In the genomic region with DNA sequence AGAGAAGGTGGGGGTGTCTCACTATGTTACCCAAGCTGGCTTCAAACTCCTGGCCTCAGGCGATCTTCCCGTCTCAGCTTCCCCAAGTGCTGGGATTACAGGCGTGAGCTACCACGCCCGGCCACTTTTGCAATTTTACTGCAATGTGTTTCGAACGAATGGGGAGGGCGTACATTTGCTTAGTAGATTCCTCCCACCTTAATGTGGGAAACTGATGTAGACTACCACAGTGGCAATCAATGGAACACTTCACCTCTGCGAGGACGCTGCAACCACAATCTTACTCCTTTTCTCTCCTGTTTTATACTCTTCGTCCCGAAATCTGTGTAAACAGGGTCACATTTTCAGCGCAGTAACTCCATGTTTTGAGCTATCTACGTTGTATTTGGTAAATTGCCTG, we compare ENCODE assay signal across 8 cellular contexts. TPM values are rescaled to one million over a fixed set of nuclear protein-coding genes. Genes with fewer than 3 reads are reported as not detected.
DNase-seq lines count a peak whose midpoint lies in the region; TF ChIP-seq lines count a peak whose summit lies in the region.
"Not testable (repeated sequence)": the region's sequence is repeated elsewhere in the genome, so short reads cannot be mapped to it uniquely, and the experiment has no call there.

No MANE protein-coding gene starts in this region.

- H3K4me2 ChIP-seq in SK-N-SH: peak overlapping the region; percentile 97

- H3K79me2 ChIP-seq in SK-N-SH (ENCODE audit: insufficient read depth): peaks cover 25% of the 10 kb centered on the region

- H3K27me3 Mint-ChIP-seq in Caco-2 (ENCODE audit: insufficient read depth, unreplicated experiment); activated naive CD4-positive, alpha-beta T cell treated with anti-CD3 and anti-CD28 coated beads for 36 hours (ENCODE audit: low read depth); osteocyte (ENCODE audit: unreplicated experiment): not testable (repeated sequence)

- POLR2A ChIA-PET in Caco-2 (lab: Charles Lee); SK-N-SH (lab: Yijun Ruan, JAX): not testable (repeated sequence)

- H3K9me3 Mint-ChIP-seq in Caco-2 (ENCODE audit: unreplicated experiment); activated naive CD4-positive, alpha-beta T cell treated with anti-CD3 and anti-CD28 coated beads for 36 hours; osteocyte (ENCODE audit: unreplicated experiment): not testable (repeated sequence)

- not testable (repeated sequence) for H3F3A ChIP-seq in SK-N-SH (replicated peaks; ENCODE audit: insufficient read depth)

- TF ChIP-seq RAD21 in SK-N-SH (IDR thresholded peaks at IDR 0.05; ENCODE audit: low read length): not testable (repeated sequence)

- not testable (repeated sequence) for H3K9me3 ChIP-seq in Caco-2; HUES64 (ENCODE audit: insufficient read depth, low read depth, low read length); SK-N-SH; endocrine pancreas (ENCODE audit: control insufficient read depth, low read length); tibial artery

- not testable (repeated sequence) for H2AFZ ChIP-seq in SK-N-SH (ENCODE audit: low read depth)

- TF ChIP-seq CTCF in Caco-2 (IDR thresholded peaks at IDR 0.05; ENCODE audit: insufficient read depth in 1 of 2, low read depth in 1 of 2, low read length in 1 of 2, severe bottlenecking in 1 of 2, unreplicated experiment in 1 of 2); SK-N-SH (IDR thresholded peaks at IDR 0.05); kidney epithelial cell (IDR thresholded peaks at IDR 0.05; ENCODE audit: insufficient read depth, low read length, poor library complexity, severe bottlenecking); osteocyte (IDR thresholded peaks at IDR 0.05); tibial artery (IDR thresholded peaks at IDR 0.05): not testable (repeated sequence)

- H3K36me3 ChIP-seq in Caco-2 (ENCODE audit: control insufficient read depth, insufficient read depth, low read length); HUES64 (ENCODE audit: insufficient read depth, low read length); SK-N-SH (replicated peaks in 1 of 2; ENCODE audit: control insufficient read depth in 1 of 2, insufficient read depth in 2 of 2, low read length in 1 of 2); endocrine pancreas (ENCODE audit: control insufficient read depth, insufficient read depth, low read length); kidney epithelial cell (ENCODE audit: control insufficient read depth, insufficient read depth, low read length); tibial artery: not testable (repeated sequence)

- TF ChIP-seq EP300 in SK-N-SH (IDR thresholded peaks at IDR 0.05; ENCODE audit: borderline replicate concordance in 1 of 2, low read depth in 1 of 2, low read length in 1 of 2): not testable (repeated sequence)

- H3K4me1 Mint-ChIP-seq in Caco-2 (ENCODE audit: low read depth, unreplicated experiment): not testable (repeated sequence)
- peaks cover 11% of the 10 kb centered on the region for H3K4me1 Mint-ChIP-seq in activated naive CD4-positive, alpha-beta T cell treated with anti-CD3 and anti-CD28 coated beads for 36 hours (ENCODE audit: low read depth)
- H3K4me1 Mint-ChIP-seq in osteocyte (ENCODE audit: unreplicated experiment): peaks cover 15% of the 10 kb centered on the region

- H3K27ac Mint-ChIP-seq in Caco-2 (ENCODE audit: unreplicated experiment); activated naive CD4-positive, alpha-beta T cell treated with anti-CD3 and anti-CD28 coated beads for 36 hours; osteocyte (ENCODE audit: unreplicated experiment): not testable (repeated sequence)

- not testable (repeated sequence) for H3K27me3 ChIP-seq in Caco-2 (replicated peaks; ENCODE audit: control insufficient read depth, insufficient read depth, low read length); HUES64 (ENCODE audit: insufficient read depth, low read length); SK-N-SH (ENCODE audit: insufficient read depth); endocrine pancreas (ENCODE audit: control insufficient read depth, insufficient read depth, low read length); kidney epithelial cell (ENCODE audit: control insufficient read depth, insufficient read depth, low read length); tibial artery

- not testable (repeated sequence) for H3K4me1 ChIP-seq in Caco-2; HUES64 (ENCODE audit: insufficient read depth, low read length); SK-N-SH (ENCODE audit: control insufficient read depth in 1 of 2, insufficient read depth in 2 of 2, low read depth in 1 of 2, low read length in 1 of 2); endocrine pancreas (ENCODE audit: control insufficient read depth, insufficient read depth, low read length)
- H3K4me1 ChIP-seq in tibial artery: peaks cover 0 to 21% (median 6%) of the 10 kb centered on the region in 4 donors

- H3K9ac ChIP-seq in HUES64 (ENCODE audit: low read depth, low read length); SK-N-SH; endocrine pancreas (ENCODE audit: control insufficient read depth, insufficient read depth, low read length): not testable (repeated sequence)

- CTCF ChIA-PET in Caco-2 (lab: Charles Lee); SK-N-SH (lab: Yijun Ruan, JAX); activated naive CD4-positive, alpha-beta T cell treated with anti-CD3 and anti-CD28 coated beads for 36 hours (lab: Charles Lee): not testable (repeated sequence)

- not testable (repeated sequence) for BruUV-seq in Caco-2 (replicated peaks; lab: Mats Ljungman, UMichigan)

- intact Hi-C loops in Caco-2 (cut with micrococcal nuclease; ENCODE audit: unreplicated experiment); activated naive CD4-positive, alpha-beta T cell treated with anti-CD3 and anti-CD28 coated beads for 36 hours (cut with micrococcal nuclease); tibial artery (cut with DNase I; ENCODE audit: low total_unique reads): not testable (repeated sequence)

- H4K20me1 ChIP-seq in SK-N-SH (ENCODE audit: insufficient read depth): peaks cover 16% of the 10 kb centered on the region

- not testable (repeated sequence) for H3K36me3 Mint-ChIP-seq in Caco-2 (ENCODE audit: insufficient read depth, unreplicated experiment); activated naive CD4-positive, alpha-beta T cell treated with anti-CD3 and anti-CD28 coated beads for 36 hours (ENCODE audit: low read depth); osteocyte (ENCODE audit: unreplicated experiment)

- H3K4me3 Mint-ChIP-seq in Caco-2 (ENCODE audit: unreplicated experiment): peak overlapping the region; percentile 87
- peak overlapping the region; percentile 63 for H3K4me3 Mint-ChIP-seq in activated naive CD4-positive, alpha-beta T cell treated with anti-CD3 and anti-CD28 coated beads for 36 hours
- H3K4me3 Mint-ChIP-seq in osteocyte (ENCODE audit: unreplicated experiment): peak overlapping the region; percentile 79

- 29% methylated on average over 7 of the region's 14 CpGs for WGBS in HUES64
- 36% methylated on average over 10 of the region's 14 CpGs for WGBS in SK-N-SH (ENCODE audit: low lambda C conversion rate)

- H3K27ac ChIP-seq in HUES64 (ENCODE audit: low read depth, low read length); SK-N-SH (ENCODE audit: low read depth in 2 of 2, low read length in 1 of 2): not testable (repeated sequence)
- peak overlapping the region; percentile 94 to 96 for H3K27ac ChIP-seq in tibial artery

- not testable (repeated sequence) for H3K9me2 ChIP-seq in SK-N-SH

- H3K4me3 ChIP-seq in Caco-2 (ENCODE audit: low read depth, low read length) (peak overlapping the region; percentile 33), HUES64 (ENCODE audit: low read length) (peak overlapping the region; percentile 74), SK-N-SH (ENCODE audit: low read depth in 2 of 2, low read length in 1 of 2) (peak overlapping the region; percentile 23 to 66; a peak in 2 of 4 replicates), endocrine pancreas (ENCODE audit: control insufficient read depth, insufficient read depth, low read length) (peak overlapping the region; percentile 78), kidney epithelial cell (ENCODE audit: low read depth, low read length) (peak overlapping the region; percentile 69), tibial artery (peak overlapping the region; percentile 66 to 88)

- peak in 1 of 2 experiments; percentile 36 for DNase-seq in Caco-2
- DNase-seq in SK-N-SH; activated naive CD4-positive, alpha-beta T cell treated with anti-CD3 and anti-CD28 coated beads for 36 hours; kidney epithelial cell (ENCODE audit: low read depth); osteocyte (ENCODE audit: extremely low spot score, unreplicated experiment); tibial artery: not testable (repeated sequence)

RNA-seq across cellular contexts. Expression of gene PDPR, which starts 47.4 kb away (rescaled TPM):
- 40.2 and 42.9 TPM in 2 replicates for total RNA-seq in Caco-2 (2022)
- 22.2 TPM for polyA plus RNA-seq in HUES64 (2013, experiment 1 of 2)
- polyA plus RNA-seq in HUES64 (2013, experiment 2 of 2): 24.4 TPM
- polyA plus RNA-seq in SK-N-SH (2012; rRNA removed): 17.1 and 24.2 TPM in 2 replicates
- 9.5 and 11.6 TPM in 2 replicates for polyA plus RNA-seq in SK-N-SH (2012; cell fraction: cytosol; rRNA removed)
- polyA plus RNA-seq in SK-N-SH (2012; cell fraction: nucleus; rRNA removed): 55.0 and 66.2 TPM in 2 replicates
- 10 to 100 TPM; 12.8 to 14.3 TPM for total RNA-seq in activated naive CD4-positive, alpha-beta T cell treated with anti-CD3 and anti-CD28 coated beads for 36 hours
- 26.3 and 29.8 TPM in 2 replicates for total RNA-seq in kidney epithelial cell
- 30.4 and 30.7 TPM in 2 replicates for total RNA-seq in osteocyte
